8 cellular contexts compared by ENCODE assay signal in the genomic region with DNA sequence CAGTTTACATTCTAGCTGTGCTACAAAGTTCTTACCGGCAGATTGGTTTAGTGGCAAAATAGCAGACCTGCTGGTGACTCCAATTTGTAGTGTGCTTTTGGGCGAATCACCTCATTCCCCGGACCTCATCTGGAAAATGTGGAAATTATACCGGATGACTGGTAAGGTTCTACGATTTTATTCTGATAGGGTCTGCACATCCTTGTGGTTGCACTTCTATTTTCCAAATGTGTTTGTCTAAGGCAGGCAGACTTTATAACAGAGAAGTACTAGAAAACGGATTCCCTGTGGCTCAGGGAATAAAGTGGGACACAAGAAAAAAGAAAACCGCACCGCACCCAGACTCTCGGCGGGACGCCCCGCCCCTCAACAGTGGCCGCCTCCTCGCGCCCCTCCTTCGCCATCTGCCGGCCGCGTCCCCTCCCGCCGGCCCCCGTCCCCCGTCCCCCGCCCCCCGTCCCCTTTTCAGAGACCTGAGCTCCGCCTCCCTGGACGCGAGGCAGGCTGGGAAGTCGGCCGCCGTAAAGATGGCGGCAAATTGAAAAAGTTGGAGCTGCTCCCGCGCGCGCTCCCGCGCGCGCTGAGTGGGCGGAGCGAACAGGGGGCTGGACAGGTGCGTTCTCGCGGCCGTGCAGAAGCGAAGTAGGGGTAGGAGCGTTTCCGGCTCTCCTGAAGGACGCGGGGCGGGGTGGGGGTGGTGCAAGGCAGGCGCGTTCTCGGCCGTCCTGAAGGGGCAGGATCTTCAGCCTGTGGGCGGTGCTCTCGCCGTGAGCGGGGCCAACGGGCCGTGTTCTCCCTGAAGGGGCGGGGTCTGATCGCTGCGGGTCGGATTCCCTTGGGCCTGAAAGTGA. TPM values are rescaled to one million over a fixed set of nuclear protein-coding genes. Genes with fewer than 3 reads are reported as not detected.
DNase-seq lines count a peak whose midpoint lies in the region; ATAC-seq, FAIRE-seq and TF ChIP-seq lines count a peak whose summit lies in the region.

No MANE protein-coding gene starts in this region.

- H3K36me3 ChIP-seq in kidney (ENCODE audit: control insufficient read depth in 1 of 2, insufficient read depth in 2 of 2, low read length in 2 of 2), result no peaks in the 10 kb centered on the region

- H3K27ac ChIP-seq in kidney (ENCODE audit: low read depth in 2 of 2, low read length in 2 of 2), result peak overlapping the region; percentile 74 to 85

- intact Hi-C loops in kidney (cut with DNase I), result no loop called here

- TF ChIP-seq CTCF in AG10803 (conservative IDR thresholded peaks at IDR 0.05; ENCODE audit: low read length), result no peak
- peak; percentile 4 for TF ChIP-seq CTCF in kidney (IDR thresholded peaks at IDR 0.05; ENCODE audit: borderline replicate concordance, extremely low read depth, insufficient read depth)

- H3K9me3 ChIP-seq in kidney (ENCODE audit: control insufficient read depth in 1 of 2, low read length in 2 of 2), result no peaks in the 10 kb centered on the region

- H3K4me3 ChIP-seq in AG10803 (ENCODE audit: low read length), result peak overlapping the region; percentile 78
- peak overlapping the region; percentile 72 to 98 for H3K4me3 ChIP-seq in kidney (ENCODE audit: low read length in 2 of 2)

- H3K4me1 ChIP-seq in kidney (ENCODE audit: control insufficient read depth in 1 of 2, insufficient read depth in 1 of 2, low read depth in 1 of 2, low read length in 2 of 2), result peaks cover 0 to 10% of the 10 kb centered on the region in 2 donors

- ATAC-seq in GM19043 (IDR thresholded peaks at IDR 0.05; ENCODE audit: low read depth, unreplicated experiment) (peak; percentile 59), HG03354 (IDR thresholded peaks at IDR 0.05; ENCODE audit: poor library complexity, severe bottlenecking, unreplicated experiment) (peak; percentile 69)

- H3K9ac ChIP-seq in kidney (ENCODE audit: low read length in 2 of 2), result peak overlapping the region; percentile 54 to 70

- DNase-seq in AG10803 (ENCODE audit: low read depth) (peak; percentile 98), NCI-H446 treated with DMSO at 0.1 percent for 48 hours (lab: John Stamatoyannopoulos, UW) (peak; percentile 98), cerebellum (ENCODE audit: low spot score) (peak; percentile 99), kidney (peak; percentile 100)
- DNase-seq in activated CD4-positive, CD25-positive, alpha-beta regulatory T cell treated with anti-CD3 and anti-CD28 coated beads, Interleukin-2, amount 50 U/mL, for 72 hours, result peak; percentile 99
- peak; percentile 96 to 98 for DNase-seq in stimulated activated CD4-positive, alpha-beta T cell treated with anti-CD3 and anti-CD28 coated beads, Interleukin-15, amount 100 ng/mL, for 1 hour (ENCODE audit: low read depth in 1 of 2, low spot score in 1 of 2)

- FAIRE-seq in kidney (lab: Jason Lieb, UNC), result no peak

RNA-seq across cellular contexts. Expression of gene CCM2, which starts 0.5 kb away (rescaled TPM):
- total RNA-seq in cerebellum (18.8 TPM), kidney (35.0 TPM)
- 37.8 TPM for polyA plus RNA-seq in kidney (ENCODE audit: insufficient read depth, low read depth, low replicate concordance)

RNA-seq across cellular contexts. Expression of gene MYO1G, which starts 20.7 kb away (rescaled TPM):
- 0.54 TPM for total RNA-seq in cerebellum
- total RNA-seq in kidney, result 14.3 TPM
- 0.60 TPM for polyA plus RNA-seq in kidney (ENCODE audit: insufficient read depth, low read depth, low replicate concordance)

Comparison
In these comparisons a context has a peak if more than half of its experiments do, and no peak if none do; other contexts are left out.
1. Peak in every context shown above with its lines: DNase-seq, ATAC-seq, H3K4me3 ChIP-seq and H3K27ac ChIP-seq.